In genomic region chr16:19291459-19291858, GRCh38 we compare ENCODE assay signal across 13 cellular contexts. TPM values are rescaled to one million over a fixed set of nuclear protein-coding genes. Genes with fewer than 3 reads are reported as not detected.
DNase-seq lines count a peak whose midpoint lies in the region; ATAC-seq and TF ChIP-seq lines count a peak whose summit lies in the region.
"Had no signal": no experiment of that assay in that cellular context is flagged by ENCODE, and none has a peak within 500 bp of the region (broad histone marks: within the 10 kb centered on the region; RNA-seq: fewer than 3 reads in every experiment).

No MANE protein-coding gene starts in this region.

- peak overlapping the region; percentile 87 for H3K18ac ChIP-seq in H9 (ENCODE audit: insufficient read length, low read depth, low read length)

- WGBS in H9 (ENCODE audit: extremely low coverage, insufficient read length, low lambda C conversion rate): no CpG with 5 or more reads among the region's 4 CpGs

- H4K91ac ChIP-seq in H9 (ENCODE audit: insufficient read length, low read depth, low read length): no peak overlapping the region

- POLR2A ChIA-PET in WTC11 (lab: Charles Lee): no interaction called here

- H3K9me3 ChIP-seq in H9 (ENCODE audit: control insufficient read depth, low read depth, low read length): no peaks in the 10 kb centered on the region

- H3K27me3 Mint-ChIP-seq in H9 (ENCODE audit: low read depth) (no peaks in the 10 kb centered on the region; the same call in 1 of the 2 replicates), WTC11 (ENCODE audit: low read depth) (peaks cover 4% of the 10 kb centered on the region; the same call in 1 of the 2 replicates)

- no peaks in the 10 kb centered on the region for H4K20me1 ChIP-seq in H9 (ENCODE audit: control insufficient read depth, insufficient read depth, insufficient read length)

- no peak overlapping the region for H2BK20ac ChIP-seq in H9 (ENCODE audit: low read depth, low read length, poor library complexity, severe bottlenecking)

- H3K14ac ChIP-seq in H9 (ENCODE audit: insufficient read depth, low read length): peak overlapping the region; percentile 85; the same call in 1 of the 2 replicates

- no peak overlapping the region for H3T11ph ChIP-seq in H9 (ENCODE audit: low read length)

- H3K27ac Mint-ChIP-seq in H9 (peak overlapping the region; percentile 3 to 96 (median 86); a peak in 6 of 7 replicates), WTC11 (no peak overlapping the region)
- H3K27ac Mint-ChIP-seq: activated naive CD4-positive, alpha-beta T cell treated with anti-CD3 and anti-CD28 coated beads, Interleukin-2, amount 50 U/mL, for 24 hours; HFFc6; memory B cell had no signal

- H4K5ac ChIP-seq in H9 (ENCODE audit: insufficient read length, low read depth, low read length): no peak overlapping the region

- peaks cover 11% of the 10 kb centered on the region; the same call in 1 of the 2 replicates for H3K4me1 ChIP-seq in H9 (ENCODE audit: insufficient read depth, low read length)

- H3K4me3 Mint-ChIP-seq in H9: no peak overlapping the region
- H3K4me3 Mint-ChIP-seq in WTC11: no peak overlapping the region
- H3K4me3 Mint-ChIP-seq: activated naive CD4-positive, alpha-beta T cell treated with anti-CD3 and anti-CD28 coated beads, Interleukin-2, amount 50 U/mL, for 24 hours; HFFc6; memory B cell had no signal

- H2BK15ac ChIP-seq in H9 (ENCODE audit: low read depth, low read length): no peak overlapping the region

- CTCF ChIA-PET in WTC11 (lab: Charles Lee): interaction anchor here (0.8 kb wide), 1 partner anchor 264 kb away, joined by 3 read pairs; the partner anchor contains the start of gene VPS35L

- no peak overlapping the region for H2AFZ ChIP-seq in H9 (ENCODE audit: low read length)

- H3K23ac ChIP-seq in H9 (ENCODE audit: insufficient read length, low read depth, low read length): no peak overlapping the region

- no peak overlapping the region for H3K4me2 ChIP-seq in H9 (ENCODE audit: insufficient read depth, insufficient read length, low read length)

- H3K9me3 Mint-ChIP-seq in H9 (peaks cover 3 to 5% of the 10 kb centered on the region in 2 experiments; a peak in 3 of 5 replicates), WTC11 (peaks cover 6% of the 10 kb centered on the region; the same call in 1 of the 2 replicates)
- H3K9me3 Mint-ChIP-seq: activated naive CD4-positive, alpha-beta T cell treated with anti-CD3 and anti-CD28 coated beads, Interleukin-2, amount 50 U/mL, for 24 hours; memory B cell had no signal

- H3K9ac ChIP-seq in H9 (ENCODE audit: extremely low read depth, insufficient read length, low read length): no peak overlapping the region

- H3K56ac ChIP-seq in H9 (ENCODE audit: insufficient read length, low read depth, low read length): no peak overlapping the region

- no peaks in the 10 kb centered on the region for H3K23me2 ChIP-seq in H9 (ENCODE audit: insufficient read length, low read depth, low read length, poor library complexity, severe bottlenecking)

- H4K8ac ChIP-seq in H9 (replicated peaks; ENCODE audit: insufficient read length, low read depth, low read length): no peak overlapping the region

- peaks cover 61 to 63% of the 10 kb centered on the region in 2 experiments for H3K4me1 Mint-ChIP-seq in H9
- H3K4me1 Mint-ChIP-seq in WTC11: peaks cover 64% of the 10 kb centered on the region

- H3K79me2 ChIP-seq in H9 (ENCODE audit: insufficient read depth, low read length): no peaks in the 10 kb centered on the region

- H2AK5ac ChIP-seq in H9 (ENCODE audit: insufficient read length, low read length): no peak overlapping the region

- ATAC-seq in WTC11 (peak; percentile 14; the same call in 1 of the 2 replicates), GM21381 (IDR thresholded peaks at IDR 0.05; ENCODE audit: unreplicated experiment) (no peak), GM19395 (IDR thresholded peaks at IDR 0.05; ENCODE audit: unreplicated experiment) (no peak), HG03135 (IDR thresholded peaks at IDR 0.05; ENCODE audit: unreplicated experiment) (no peak)

- no peaks in the 10 kb centered on the region for H3K79me1 ChIP-seq in H9 (ENCODE audit: insufficient read depth, low read depth, low read length, poor library complexity, severe bottlenecking)

- H3K4ac ChIP-seq in H9 (ENCODE audit: low read depth, low read length): no peak overlapping the region; the same call in 1 of the 2 replicates

- H3K36me3 Mint-ChIP-seq in H9 (ENCODE audit: insufficient read depth in 1 of 3, low read depth in 3 of 3) (peaks cover 0 to 2% (median 0%) of the 10 kb centered on the region in 3 experiments; a peak in 2 of 7 replicates), WTC11 (no peaks in the 10 kb centered on the region)
- H3K36me3 Mint-ChIP-seq: activated naive CD4-positive, alpha-beta T cell treated with anti-CD3 and anti-CD28 coated beads, Interleukin-2, amount 50 U/mL, for 24 hours; memory B cell had no signal

- H3K27ac ChIP-seq in H9 (ENCODE audit: insufficient read length, low read depth, low read length): no peak overlapping the region
- H3K27ac ChIP-seq: epithelial cell of prostate had no signal

- H3K27me3 ChIP-seq in H9 (ENCODE audit: insufficient read depth, low read length): no peaks in the 10 kb centered on the region

- H2BK12ac ChIP-seq in H9 (ENCODE audit: insufficient read length, low read depth, low read length): peak overlapping the region; percentile 16

- H2BK5ac ChIP-seq in H9 (ENCODE audit: insufficient read length, low read length): no peak overlapping the region

- DNase-seq in CD1c-positive myeloid dendritic cell (ENCODE audit: extremely low spot score) (peak; percentile 74), H9 (peak; percentile 57), WTC11 (ENCODE audit: low spot score) (peak; percentile 42), iPS-NIHi11 (ENCODE audit: low spot score) (peak; percentile 76), T-helper 9 cell (no peak)
- DNase-seq: HFFc6, NCI-H510A treated with DMSO at 0.1 percent for 48 hours had no signal

- no peak overlapping the region for H2BK120ac ChIP-seq in H9 (ENCODE audit: low read depth, low read length, poor library complexity, severe bottlenecking)

- TF ChIP-seq CTCF in H9 (conservative IDR thresholded peaks at IDR 0.05) (no peak), WTC11 (IDR thresholded peaks at IDR 0.05) (no peak)

TF ChIP-seq in WTC11, 78 proteins besides CTCF, POLR2A, EP300 and RAD21 (continues in another document):
- no peak for TF ChIP-seq CREM (CRISPR knock-in tag; IDR thresholded peaks at IDR 0.05)
- no peak for TF ChIP-seq ESRRA (CRISPR knock-in tag; IDR thresholded peaks at IDR 0.05; ENCODE audit: borderline replicate concordance)
- TF ChIP-seq ZNF671 (CRISPR knock-in tag; IDR thresholded peaks at IDR 0.05): no peak
- TF ChIP-seq NFATC4 (CRISPR knock-in tag; IDR thresholded peaks at IDR 0.05): no peak
- TF ChIP-seq ZNF263 (CRISPR knock-in tag; IDR thresholded peaks at IDR 0.05; ENCODE audit: low read depth): no peak
- TF ChIP-seq, protein P1, sequence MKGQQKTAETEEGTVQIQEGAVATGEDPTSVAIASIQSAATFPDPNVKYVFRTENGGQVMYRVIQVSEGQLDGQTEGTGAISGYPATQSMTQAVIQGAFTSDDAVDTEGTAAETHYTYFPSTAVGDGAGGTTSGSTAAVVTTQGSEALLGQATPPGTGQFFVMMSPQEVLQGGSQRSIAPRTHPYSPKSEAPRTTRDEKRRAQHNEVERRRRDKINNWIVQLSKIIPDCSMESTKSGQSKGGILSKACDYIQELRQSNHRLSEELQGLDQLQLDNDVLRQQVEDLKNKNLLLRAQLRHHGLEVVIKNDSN (CRISPR knock-in tag; IDR thresholded peaks at IDR 0.05): no peak
- no peak for TF ChIP-seq GTF2I (CRISPR knock-in tag; conservative IDR thresholded peaks at IDR 0.05)
- TF ChIP-seq ARID4B (CRISPR knock-in tag; IDR thresholded peaks at IDR 0.05; ENCODE audit: borderline replicate concordance): no peak
- no peak for TF ChIP-seq ZNF512 (CRISPR knock-in tag; IDR thresholded peaks at IDR 0.05; ENCODE audit: borderline replicate concordance)

RNA-seq across cellular contexts. Expression of gene CLEC19A, which starts 5.9 kb away (rescaled TPM):
- total RNA-seq in H9 (2021): 0.20 TPM in 1 of 2 replicates, not detected in the other
- total RNA-seq in WTC11 (2021): 0.09 to 0.48 TPM (median 0.41 TPM) in 3 replicates
- total RNA-seq: HFFc6 had no signal
